In the genomic region with DNA sequence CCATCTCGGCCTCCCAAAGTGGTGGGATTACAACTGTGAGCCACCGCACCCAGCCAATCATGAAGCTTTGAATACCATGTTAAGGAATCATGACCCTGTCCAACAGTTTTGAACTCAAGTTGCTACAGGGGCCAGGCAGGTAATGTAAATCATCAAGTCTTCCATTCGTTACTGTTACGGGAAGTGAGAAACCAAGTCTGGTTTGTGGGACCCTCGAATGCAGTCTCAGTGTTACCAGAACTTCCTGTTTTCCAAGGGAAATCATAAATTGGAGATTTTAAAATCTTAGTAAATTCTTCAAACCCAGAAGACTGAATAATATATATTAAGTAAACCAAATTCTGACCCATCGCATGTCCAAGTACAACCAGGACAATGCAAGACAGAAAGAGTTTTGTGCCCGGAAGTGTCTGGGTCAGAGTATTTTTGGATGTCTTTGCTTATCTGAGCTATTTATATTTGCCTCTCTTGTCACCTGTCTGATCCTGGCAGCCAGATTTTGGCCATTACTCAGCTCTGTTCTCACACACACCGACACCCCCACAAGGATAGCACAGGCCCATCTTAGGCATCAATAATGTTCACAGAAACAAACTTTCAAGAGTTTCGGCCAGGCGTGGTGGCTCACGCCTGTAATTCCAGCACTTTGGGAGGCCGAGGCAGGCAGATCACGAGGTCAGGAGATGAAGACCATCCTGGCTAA, we compare ENCODE assay signal across 12 cellular contexts. TPM values are rescaled to one million over a fixed set of nuclear protein-coding genes. Genes with fewer than 3 reads are reported as not detected.
A peak's percentile ranks its signal among the peaks of the same experiment; 100 is the strongest.
DNase-seq lines count a peak whose midpoint lies in the region; ATAC-seq, FAIRE-seq and TF ChIP-seq lines count a peak whose summit lies in the region.
"Had no signal": no experiment of that assay in that cellular context is flagged by ENCODE, and none has a peak within 500 bp of the region (broad histone marks: within the 10 kb centered on the region; RNA-seq: fewer than 3 reads in every experiment).

No MANE protein-coding gene starts in this region.

- no peaks in the 10 kb centered on the region for H3K27me3 Mint-ChIP-seq in progenitor cell of endocrine pancreas

- ATAC-seq in HG03135 (IDR thresholded peaks at IDR 0.05; ENCODE audit: unreplicated experiment), result no peak
- no peak for ATAC-seq in HG03045 (IDR thresholded peaks at IDR 0.05; ENCODE audit: unreplicated experiment)

- H3K9me3 ChIP-seq in endothelial cell of umbilical vein (replicated peaks; ENCODE audit: control insufficient read depth, insufficient read depth, low read length), result no peaks in the 10 kb centered on the region
- H3K9me3 ChIP-seq in osteoblast (ENCODE audit: low read depth, low read length), result no peaks in the 10 kb centered on the region

- peaks cover 36% of the 10 kb centered on the region for H3K4me1 Mint-ChIP-seq in progenitor cell of endocrine pancreas (ENCODE audit: low read depth)

- intact Hi-C loops in endothelial cell of umbilical vein (cut with micrococcal nuclease), result no loop called here

- FAIRE-seq in endothelial cell of umbilical vein (lab: Jason Lieb, UNC), result peak; percentile 61

- BruUV-seq in endothelial cell of umbilical vein (replicated peaks; lab: Mats Ljungman, UMichigan), result no TSS peak

- H3K36me3 ChIP-seq in endothelial cell of umbilical vein (ENCODE audit: control insufficient read depth in 2 of 2, extremely low read depth in 1 of 2, insufficient read depth in 2 of 2, low read length in 2 of 2) (no peaks in the 10 kb centered on the region), osteoblast (ENCODE audit: insufficient read depth, low read length) (no peaks in the 10 kb centered on the region)

- POLR2A ChIA-PET in endothelial cell of umbilical vein (lab: Charles Lee), result interaction anchor here (0.6 to 1.1 kb wide), 3 partner anchors 9 to 373 kb away, joined by 3 to 5 read pairs (median 4); a partner anchor contains a TSS

- H3K4me3 ChIP-seq in endothelial cell of umbilical vein (replicated peaks in 1 of 3; ENCODE audit: insufficient read depth in 1 of 3, low read depth in 1 of 3, low read length in 3 of 3), result no peak overlapping the region
- H3K4me3 ChIP-seq in osteoblast (ENCODE audit: insufficient read depth, low read length), result no peak overlapping the region
- H3K4me3 ChIP-seq: SK-N-MC had no signal

- peak overlapping the region; percentile 93 for H3K27ac Mint-ChIP-seq in progenitor cell of endocrine pancreas

- no peak overlapping the region for H2AFZ ChIP-seq in endothelial cell of umbilical vein (ENCODE audit: low read depth, low read length)
- H2AFZ ChIP-seq in osteoblast (ENCODE audit: low read length), result no peak overlapping the region

- no peak for TF ChIP-seq POLR2A in endothelial cell of umbilical vein (IDR thresholded peaks at IDR 0.05; ENCODE audit: low read depth, low read length)

- no peaks in the 10 kb centered on the region for H3K9me3 Mint-ChIP-seq in progenitor cell of endocrine pancreas (ENCODE audit: low read depth)

- H3K9me1 ChIP-seq in endothelial cell of umbilical vein (replicated peaks; ENCODE audit: control insufficient read depth, extremely low read depth, insufficient read depth, low read length), result no peaks in the 10 kb centered on the region

- no peak overlapping the region for H3K27ac ChIP-seq in endothelial cell of umbilical vein (ENCODE audit: insufficient read depth, low read depth, low read length)
- H3K27ac ChIP-seq in osteoblast (ENCODE audit: low read depth, low read length), result no peak overlapping the region
- H3K27ac ChIP-seq: 22Rv1, dorsolateral prefrontal cortex, SK-N-MC had no signal

- H3K4me1 ChIP-seq in endothelial cell of umbilical vein (ENCODE audit: control insufficient read depth, extremely low read depth, insufficient read depth, low read length) (peaks cover 29% of the 10 kb centered on the region), osteoblast (ENCODE audit: insufficient read depth, low read length) (peaks cover 33% of the 10 kb centered on the region)

- H4K20me1 ChIP-seq in endothelial cell of umbilical vein (replicated peaks; ENCODE audit: control insufficient read depth, extremely low read depth, insufficient read depth, low read length) (no peaks in the 10 kb centered on the region), osteoblast (ENCODE audit: insufficient read depth, low read length) (no peaks in the 10 kb centered on the region)

- H3K79me2 ChIP-seq in endothelial cell of umbilical vein (ENCODE audit: control insufficient read depth, insufficient read depth, low read length), result peaks cover 2% of the 10 kb centered on the region
- no peaks in the 10 kb centered on the region for H3K79me2 ChIP-seq in osteoblast (ENCODE audit: insufficient read depth, low read length)

- H3K4me3 Mint-ChIP-seq in progenitor cell of endocrine pancreas (ENCODE audit: low read depth), result peak overlapping the region; percentile 54

- no peak overlapping the region for H3K9ac ChIP-seq in endothelial cell of umbilical vein (replicated peaks; ENCODE audit: extremely low read depth, insufficient read depth, low read length)

- CTCF ChIA-PET in endothelial cell of umbilical vein (lab: Charles Lee), result interaction anchor here (1.1 to 1.6 kb wide), 4 partner anchors 9 to 177 kb away, joined by 4 to 5 read pairs (median 4); no protein-coding TSS in a partner anchor

- H3K27me3 ChIP-seq in endothelial cell of umbilical vein (ENCODE audit: control insufficient read depth in 2 of 2, insufficient read depth in 2 of 2, low read length in 2 of 2) (no peaks in the 10 kb centered on the region), osteoblast (ENCODE audit: insufficient read depth, low read length) (no peaks in the 10 kb centered on the region)
- H3K27me3 ChIP-seq: dorsolateral prefrontal cortex had no signal

- H3K36me3 Mint-ChIP-seq in progenitor cell of endocrine pancreas (ENCODE audit: insufficient read depth), result no peaks in the 10 kb centered on the region

- dilution Hi-C loops in endothelial cell of umbilical vein (cut with MboI; ENCODE audit: extremely low pct_ligation_motif_present, low sequenced_read_pairs), result no loop called here

- TF ChIP-seq CTCF in endothelial cell of umbilical vein (IDR thresholded peaks at IDR 0.05; ENCODE audit: extremely low read depth in 1 of 2, insufficient read depth in 1 of 2, low read depth in 1 of 2, low read length in 2 of 2) (no peak), progenitor cell of endocrine pancreas (IDR thresholded peaks at IDR 0.05; ENCODE audit: unreplicated experiment) (no peak), osteoblast (IDR thresholded peaks at IDR 0.05; ENCODE audit: extremely low read depth, low read depth, low read length) (no peak)

- DNase-seq in NOMO-1 treated with DMSO at 0.1 percent for 48 hours (lab: John Stamatoyannopoulos, UW; ENCODE audit: unreplicated experiment), result peak; percentile 22
- no peak for DNase-seq in NOMO-1 treated with dmso at 0.1 percent for 144 hours (lab: John Stamatoyannopoulos, UW; ENCODE audit: unreplicated experiment)
- DNase-seq in NAMALWA (ENCODE audit: low spot score), result peak; percentile 42
- no peak for DNase-seq in endothelial cell of umbilical vein (ENCODE audit: low read depth, low spot score)
- DNase-seq in progenitor cell of endocrine pancreas (ENCODE audit: low spot score, unreplicated experiment), result no peak
- DNase-seq in osteoblast (ENCODE audit: insufficient read length, low spot score, missing footprints), result no peak
- DNase-seq: dorsolateral prefrontal cortex, NCI-H187 treated with DMSO at 0.1 percent for 48 hours had no signal

- H3K4me2 ChIP-seq in endothelial cell of umbilical vein (ENCODE audit: insufficient read depth, low read length) (no peak overlapping the region), osteoblast (ENCODE audit: insufficient read depth, low read length) (no peak overlapping the region)

TF ChIP-seq in endothelial cell of umbilical vein, 7 proteins besides CTCF, POLR2A, EP300 and RAD21 (continues in another document):
- no peak for TF ChIP-seq FOS (IDR thresholded peaks at IDR 0.05; ENCODE audit: borderline replicate concordance, insufficient read depth, low read length)
- no peak for TF ChIP-seq EZH2 (IDR thresholded peaks at IDR 0.05; ENCODE audit: borderline replicate concordance, low read depth, low read length, severe bottlenecking)
- TF ChIP-seq MYC (IDR thresholded peaks at IDR 0.05; ENCODE audit: low read depth, low read length), result no peak
- TF ChIP-seq GATA2 (IDR thresholded peaks at IDR 0.05; ENCODE audit: insufficient read depth, insufficient read length, low read depth, low read length), result no peak

RNA-seq across cellular contexts. Expression of a gene that starts 8.8 kb away (rescaled TPM):
- total RNA-seq in endothelial cell of umbilical vein (133 and 144 TPM in 2 replicates), progenitor cell of endocrine pancreas (130 and 152 TPM in 2 replicates), osteoblast (51.8 and 53.3 TPM in 2 replicates)
- polyA plus RNA-seq in endothelial cell of umbilical vein, result 161 and 243 TPM in 2 replicates
- polyA plus RNA-seq in endothelial cell of umbilical vein (2011; cell fraction: cytosol; rRNA removed), result 260 and 299 TPM in 2 replicates
- polyA plus RNA-seq in endothelial cell of umbilical vein (2011; cell fraction: nucleus; rRNA removed), result 85.8 and 95.8 TPM in 2 replicates
- 201 and 213 TPM in 2 replicates for polyA plus RNA-seq in endothelial cell of umbilical vein (2012)
- 41.7 and 66.9 TPM in 2 replicates for polyA minus RNA-seq in endothelial cell of umbilical vein
- 187 TPM for polyA minus RNA-seq in endothelial cell of umbilical vein (2011; cell fraction: cytosol; rRNA and poly(A)+ RNA removed)
- polyA minus RNA-seq in endothelial cell of umbilical vein (2011; cell fraction: nucleus; rRNA and poly(A)+ RNA removed), result 9.5 and 16.1 TPM in 2 replicates

RNA-seq across cellular contexts. Expression of a gene that starts 11.9 kb away (rescaled TPM):
- total RNA-seq in endothelial cell of umbilical vein (101 and 106 TPM in 2 replicates), progenitor cell of endocrine pancreas (87.1 and 90.3 TPM in 2 replicates), osteoblast (60.1 and 63.4 TPM in 2 replicates)
- polyA plus RNA-seq in endothelial cell of umbilical vein, result 71.0 and 73.3 TPM in 2 replicates
- 80.2 and 85.5 TPM in 2 replicates for polyA plus RNA-seq in endothelial cell of umbilical vein (2011; cell fraction: cytosol; rRNA removed)
- 50.4 and 78.2 TPM in 2 replicates for polyA plus RNA-seq in endothelial cell of umbilical vein (2011; cell fraction: nucleus; rRNA removed)
- 90.4 and 112 TPM in 2 replicates for polyA plus RNA-seq in endothelial cell of umbilical vein (2012)
- polyA minus RNA-seq in endothelial cell of umbilical vein, result 29.0 and 30.5 TPM in 2 replicates
- 21.0 TPM for polyA minus RNA-seq in endothelial cell of umbilical vein (2011; cell fraction: cytosol; rRNA and poly(A)+ RNA removed)
- 11.0 and 17.1 TPM in 2 replicates for polyA minus RNA-seq in endothelial cell of umbilical vein (2011; cell fraction: nucleus; rRNA and poly(A)+ RNA removed)

RNA-seq across cellular contexts. Expression of a gene that starts 14.6 kb away (rescaled TPM):
- total RNA-seq in endothelial cell of umbilical vein, result 13.1 and 13.2 TPM in 2 replicates
- 11.6 and 14.4 TPM in 2 replicates for polyA plus RNA-seq in endothelial cell of umbilical vein
- polyA plus RNA-seq in endothelial cell of umbilical vein (2011; cell fraction: cytosol; rRNA removed), result 9.2 and 10.6 TPM in 2 replicates
- 9.0 and 10.6 TPM in 2 replicates for polyA plus RNA-seq in endothelial cell of umbilical vein (2011; cell fraction: nucleus; rRNA removed)
- 10.3 and 11.3 TPM in 2 replicates for polyA plus RNA-seq in endothelial cell of umbilical vein (2012)
- 10.5 and 12.4 TPM in 2 replicates for polyA minus RNA-seq in endothelial cell of umbilical vein
- 22.2 TPM for polyA minus RNA-seq in endothelial cell of umbilical vein (2011; cell fraction: cytosol; rRNA and poly(A)+ RNA removed)
- polyA minus RNA-seq in endothelial cell of umbilical vein (2011; cell fraction: nucleus; rRNA and poly(A)+ RNA removed), result 3.8 and 4.9 TPM in 2 replicates
- 22.2 and 25.8 TPM in 2 replicates for total RNA-seq in progenitor cell of endocrine pancreas
- 56.3 and 59.7 TPM in 2 replicates for total RNA-seq in osteoblast

Comparison
In these comparisons a context has a peak if more than half of its experiments do, and no peak if none do; other contexts are left out.
1. DNase-seq: peak in NOMO-1 treated with DMSO at 0.1 percent for 48 hours (single experiment) and NAMALWA (single experiment); none in NOMO-1 treated with dmso at 0.1 percent for 144 hours (single experiment), endothelial cell of umbilical vein (single experiment), progenitor cell of endocrine pancreas (single experiment) and osteoblast (single experiment).